In the genomic region with DNA sequence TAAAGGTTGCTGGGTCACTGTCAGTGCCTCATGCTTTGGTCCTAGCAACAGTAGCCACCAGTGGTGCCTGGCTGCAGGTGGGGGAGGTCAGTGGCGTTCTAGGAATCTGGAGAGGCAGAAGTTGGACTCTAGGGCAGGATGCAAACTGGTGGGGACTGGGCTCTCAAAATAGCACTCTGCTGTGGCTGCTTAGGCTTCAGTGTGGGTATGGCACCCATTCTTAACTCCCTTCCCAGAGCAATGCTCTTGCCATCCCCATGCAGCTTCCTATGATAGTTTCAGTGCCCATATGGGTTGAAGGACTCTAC, we compare ENCODE assay signal across 19 cellular contexts.
A peak's percentile ranks its signal among the peaks of the same experiment; 100 is the strongest.
DNase-seq lines count a peak whose midpoint lies in the region; ATAC-seq and TF ChIP-seq lines count a peak whose summit lies in the region.
"Had no signal": no experiment of that assay in that cellular context is flagged by ENCODE, and none has a peak within 500 bp of the region (broad histone marks: within the 10 kb centered on the region; RNA-seq: fewer than 3 reads in every experiment).

No MANE protein-coding gene starts in this region.

- H3K27ac ChIP-seq in neuronal stem cell (replicated peaks; ENCODE audit: low read length) (no peak overlapping the region), psoas muscle (no peak overlapping the region)
- H3K27ac ChIP-seq: C4-2B, HL-60, SJSA1 had no signal

- H3K9me3 ChIP-seq in neuronal stem cell (replicated peaks in 1 of 2; ENCODE audit: control insufficient read depth in 2 of 2, insufficient read depth in 1 of 2, low read depth in 1 of 2, low read length in 2 of 2) (no peaks in the 10 kb centered on the region), psoas muscle (no peaks in the 10 kb centered on the region)
- H3K9me3 ChIP-seq: MG63 had no signal

- no peak overlapping the region for H3K4me3 Mint-ChIP-seq in chondrocyte (ENCODE audit: unreplicated experiment)
- H3K4me3 Mint-ChIP-seq: H9 had no signal

- no peak overlapping the region for H2AK5ac ChIP-seq in neuronal stem cell (ENCODE audit: low read depth, low read length)

- no peaks in the 10 kb centered on the region for H3K27me3 ChIP-seq in neuronal stem cell (ENCODE audit: control insufficient read depth in 3 of 3, insufficient read depth in 3 of 3, low read depth in 1 of 3, low read length in 3 of 3)
- H3K27me3 ChIP-seq in psoas muscle (ENCODE audit: insufficient read depth in 3 of 3, low read length in 2 of 3): no peaks in the 10 kb centered on the region
- H3K27me3 ChIP-seq: MG63, SJSA1 had no signal

- no peaks in the 10 kb centered on the region for H3K79me1 ChIP-seq in neuronal stem cell (ENCODE audit: low read depth, low read length)

- no peak overlapping the region for H4K8ac ChIP-seq in neuronal stem cell (ENCODE audit: low read depth, low read length)

- H3K4ac ChIP-seq in neuronal stem cell (ENCODE audit: low read length): no peak overlapping the region

- H3K14ac ChIP-seq in neuronal stem cell (ENCODE audit: low read length): no peak overlapping the region

- H4K91ac ChIP-seq in neuronal stem cell (ENCODE audit: low read depth, low read length, poor library complexity): no peak overlapping the region

- peak overlapping the region; percentile 62 for H2AFZ ChIP-seq in neuronal stem cell (ENCODE audit: low read length)

- H3K4me3 ChIP-seq in neuronal stem cell (ENCODE audit: low read length in 2 of 2) (no peak overlapping the region), psoas muscle (no peak overlapping the region)
- H3K4me3 ChIP-seq: K562, MG63, SJSA1 had no signal

- no peaks in the 10 kb centered on the region for H3K36me3 Mint-ChIP-seq in chondrocyte (ENCODE audit: low read depth)

- TF ChIP-seq CTCF in chondrocyte (IDR thresholded peaks at IDR 0.05) (no peak), psoas muscle (IDR thresholded peaks at IDR 0.05) (no peak)

- H2BK5ac ChIP-seq in neuronal stem cell (ENCODE audit: low read length): no peak overlapping the region

- no CpG with 5 or more reads among the region's 1 CpG for WGBS in neuronal stem cell (ENCODE audit: extremely low coverage in 2 of 2, insufficient read length in 2 of 2, insufficient replicate concordance in 1 of 2), 2 donors
- WGBS in psoas muscle, 3 donors: 78 to 91% (median 87%) methylated on average over 1 of the region's 1 CpG

- DNase-seq in ELF-1 (ENCODE audit: low read depth, low spot score) (peak; percentile 3), HuH-7 (ENCODE audit: low spot score) (peak; percentile 0), chondrocyte (ENCODE audit: low spot score) (peak; percentile 35), neuronal stem cell (ENCODE audit: low spot score) (no peak), 8988T (no peak), psoas muscle (no peak)
- DNase-seq: DMS 273 treated with DMSO at 0.1 percent for 48 hours; GF-D8; H9; MG63; NCI-H1092 treated with DMSO at 0.1 percent for 48 hours; NCI-H2227 treated with DMSO at 0.1 percent for 48 hours; NCI-H526; NK-92 treated with Interleukin-12 subunit alpha and Interleukin-12 subunit beta, amount 100 ng/mL, for 24 hours had no signal

- H3K18ac ChIP-seq in neuronal stem cell (ENCODE audit: low read length): no peak overlapping the region

- H3K36me3 ChIP-seq in neuronal stem cell (replicated peaks in 1 of 2; ENCODE audit: control insufficient read depth in 2 of 2, insufficient read depth in 2 of 2, low read length in 2 of 2): no peaks in the 10 kb centered on the region
- H3K36me3 ChIP-seq in psoas muscle (ENCODE audit: insufficient read depth in 1 of 2, low read depth in 1 of 2): no peaks in the 10 kb centered on the region
- H3K36me3 ChIP-seq: MG63, SJSA1 had no signal

- no peak overlapping the region for H2BK12ac ChIP-seq in neuronal stem cell (ENCODE audit: low read length)

- H3K9me3 Mint-ChIP-seq in chondrocyte (ENCODE audit: low read depth): no peaks in the 10 kb centered on the region
- H3K9me3 Mint-ChIP-seq: H9 had no signal

- no peak overlapping the region for H3K9ac ChIP-seq in neuronal stem cell (ENCODE audit: low read depth, low read length, poor library complexity)

- H3K4me2 ChIP-seq in neuronal stem cell (ENCODE audit: insufficient read depth, low read length, poor library complexity, severe bottlenecking): no peak overlapping the region

- no peak overlapping the region for H2BK15ac ChIP-seq in neuronal stem cell (ENCODE audit: low read length)

- no peak overlapping the region for H3K23ac ChIP-seq in neuronal stem cell (ENCODE audit: low read depth, low read length, poor library complexity)

- no peaks in the 10 kb centered on the region for H3K4me1 Mint-ChIP-seq in chondrocyte (ENCODE audit: low read depth)

- H2BK120ac ChIP-seq in neuronal stem cell (ENCODE audit: low read depth, low read length): no peak overlapping the region

- ATAC-seq in HG03442 (IDR thresholded peaks at IDR 0.05; ENCODE audit: unreplicated experiment): no peak
- no peak for ATAC-seq in psoas muscle
- ATAC-seq: K562 had no signal

- H3K27me3 Mint-ChIP-seq in chondrocyte (ENCODE audit: low read depth): no peaks in the 10 kb centered on the region

- intact Hi-C loops in psoas muscle (cut with DNase I): no loop called here

- H3K27ac Mint-ChIP-seq in chondrocyte (ENCODE audit: unreplicated experiment): no peak overlapping the region

- H3K4me1 ChIP-seq in neuronal stem cell (ENCODE audit: control insufficient read depth in 2 of 2, insufficient read depth in 1 of 2, low read depth in 1 of 2, low read length in 2 of 2) (peaks cover 2 to 3% of the 10 kb centered on the region in 2 donors), psoas muscle (no peaks in the 10 kb centered on the region)
- H3K4me1 ChIP-seq: SJSA1 had no signal

Comparison
In these comparisons a context has a peak if more than half of its experiments do, and no peak if none do; other contexts are left out.
1. DNase-seq: peak in ELF-1 (single experiment), HuH-7 (single experiment) and chondrocyte (single experiment); none in neuronal stem cell (single experiment), 8988T (single experiment) and psoas muscle (0 of 2).